Comparison of ENCODE assay signal across 8 cellular contexts in genomic region chr2:74573747-74574562, GRCh38. TPM values are rescaled to one million over a fixed set of nuclear protein-coding genes. Genes with fewer than 3 reads are reported as not detected.
DNase-seq lines count a peak whose midpoint lies in the region; ATAC-seq and TF ChIP-seq lines count a peak whose summit lies in the region.

No MANE protein-coding gene starts in this region.

- DNase-seq in KBM-7 (peak; percentile 96), memory B cell (ENCODE audit: low spot score in 2 of 2) (no peak), DMS 273 treated with DMSO at 0.1 percent for 48 hours (lab: John Stamatoyannopoulos, UW) (no peak), tibial artery (no peak)
- DNase-seq in activated CD8-positive, alpha-beta T cell treated with anti-CD3 and anti-CD28 coated beads, Interleukin-2, amount 10 ng/mL, durations not matched to agents 7 days and 5 days: peak; percentile 48

- POLR2A ChIA-PET in activated CD8-positive, alpha-beta T cell treated with anti-CD3 and anti-CD28 coated beads, Interleukin-2, amount 10 ng/mL, durations not matched to agents 7 days and 5 days (lab: Charles Lee): interaction anchor here (0.6 to 1.4 kb wide), 4 partner anchors 16 to 754 kb away, joined by 3 to 4 read pairs (median 4); partner anchors contain the start of gene LOXL3

- H3K27ac Mint-ChIP-seq in activated CD8-positive, alpha-beta T cell treated with anti-CD3 and anti-CD28 coated beads, Interleukin-2, amount 10 ng/mL, durations not matched to agents 7 days and 5 days: peak overlapping the region; percentile 80
- H3K27ac Mint-ChIP-seq in memory B cell: peak overlapping the region; percentile 80

- in situ Hi-C loops in KBM-7 (cut with MboI; ENCODE audit: low pct_unique_long_range_greater_than_20kb, low sequenced_read_pairs): no loop called here

- H3K27me3 ChIP-seq in BLaER1 (no peaks in the 10 kb centered on the region), tibial artery (no peaks in the 10 kb centered on the region)

- H3K9me3 Mint-ChIP-seq in activated CD8-positive, alpha-beta T cell treated with anti-CD3 and anti-CD28 coated beads, Interleukin-2, amount 10 ng/mL, durations not matched to agents 7 days and 5 days (ENCODE audit: insufficient read depth): no peaks in the 10 kb centered on the region
- H3K9me3 Mint-ChIP-seq in memory B cell: peaks cover 2% of the 10 kb centered on the region

- H3K36me3 ChIP-seq in BLaER1 (no peaks in the 10 kb centered on the region), tibial artery (no peaks in the 10 kb centered on the region)

- no peaks in the 10 kb centered on the region for H3K27me3 Mint-ChIP-seq in activated CD8-positive, alpha-beta T cell treated with anti-CD3 and anti-CD28 coated beads, Interleukin-2, amount 10 ng/mL, durations not matched to agents 7 days and 5 days (ENCODE audit: low read depth)
- no peaks in the 10 kb centered on the region for H3K27me3 Mint-ChIP-seq in memory B cell

- H3K4me1 ChIP-seq in BLaER1: peaks cover 42% of the 10 kb centered on the region
- H3K4me1 ChIP-seq in tibial artery: peaks cover 0 to 8% (median 0%) of the 10 kb centered on the region in 4 donors

- intact Hi-C loops in tibial artery (cut with DNase I; ENCODE audit: low total_unique reads): no loop called here

- peaks cover 32% of the 10 kb centered on the region for H3K4me1 Mint-ChIP-seq in activated CD8-positive, alpha-beta T cell treated with anti-CD3 and anti-CD28 coated beads, Interleukin-2, amount 10 ng/mL, durations not matched to agents 7 days and 5 days (ENCODE audit: low read depth)
- peaks cover 31% of the 10 kb centered on the region for H3K4me1 Mint-ChIP-seq in memory B cell

- H3K9ac ChIP-seq in BLaER1: no peak overlapping the region

- H3K4me3 ChIP-seq in BLaER1 (peak overlapping the region; percentile 14; the same call in 1 of the 2 replicates), tibial artery (no peak overlapping the region)

- CTCF ChIA-PET in activated CD8-positive, alpha-beta T cell treated with anti-CD3 and anti-CD28 coated beads, Interleukin-2, amount 10 ng/mL, durations not matched to agents 7 days and 5 days (lab: Charles Lee): interaction anchor here (1.1 to 16.0 kb wide), 5 partner anchors 12 to 91 kb away, joined by 3 to 231 read pairs (median 6); partner anchors contain the start of genes CCDC142 and TTC31

- H3K27ac ChIP-seq in BLaER1 (peak overlapping the region; percentile 54), tibial artery (no peak overlapping the region)

- TF ChIP-seq CTCF in tibial artery (IDR thresholded peaks at IDR 0.05): no peak

- no peaks in the 10 kb centered on the region for H4K20me1 ChIP-seq in BLaER1

- H3K36me3 Mint-ChIP-seq in activated CD8-positive, alpha-beta T cell treated with anti-CD3 and anti-CD28 coated beads, Interleukin-2, amount 10 ng/mL, durations not matched to agents 7 days and 5 days (ENCODE audit: low read depth): peaks cover 5% of the 10 kb centered on the region
- H3K36me3 Mint-ChIP-seq in memory B cell: no peaks in the 10 kb centered on the region

- ATAC-seq in GM19372 (IDR thresholded peaks at IDR 0.05; ENCODE audit: low read depth, unreplicated experiment) (peak; percentile 61), memory B cell (ENCODE audit: low read depth) (peak; percentile 66), GM18519 (IDR thresholded peaks at IDR 0.05; ENCODE audit: low FRiP score, unreplicated experiment) (no peak)
- peak; percentile 89 for ATAC-seq in activated CD8-positive, alpha-beta T cell treated with anti-CD3 and anti-CD28 coated beads, Interleukin-2, amount 10 ng/mL, durations not matched to agents 7 days and 5 days

- H3K9me3 ChIP-seq in BLaER1 (0 out of 2 replicates have a peak, but pooled peaks cover 3% of the 10 kb centered on the region), tibial artery (no peaks in the 10 kb centered on the region)

- peak overlapping the region; percentile 50 for H3K4me3 Mint-ChIP-seq in activated CD8-positive, alpha-beta T cell treated with anti-CD3 and anti-CD28 coated beads, Interleukin-2, amount 10 ng/mL, durations not matched to agents 7 days and 5 days
- peak overlapping the region; percentile 70 for H3K4me3 Mint-ChIP-seq in memory B cell

- peak overlapping the region; percentile 66 for H3K4me2 ChIP-seq in BLaER1

RNA-seq across cellular contexts. Expression of gene DOK1, which starts 19.4 kb away (rescaled TPM):
- total RNA-seq in activated CD8-positive, alpha-beta T cell treated with anti-CD3 and anti-CD28 coated beads, Interleukin-2, amount 10 ng/mL, durations not matched to agents 7 days and 5 days: 10 to 100 TPM; 32.4 to 35.9 TPM

RNA-seq across cellular contexts. Expression of gene LOXL3, which starts 20.2 kb away (rescaled TPM):
- under 1 TPM; 0.21 to 0.23 TPM for total RNA-seq in activated CD8-positive, alpha-beta T cell treated with anti-CD3 and anti-CD28 coated beads, Interleukin-2, amount 10 ng/mL, durations not matched to agents 7 days and 5 days

RNA-seq across cellular contexts. Expression of gene HTRA2, which starts 44.2 kb away (rescaled TPM):
- total RNA-seq in activated CD8-positive, alpha-beta T cell treated with anti-CD3 and anti-CD28 coated beads, Interleukin-2, amount 10 ng/mL, durations not matched to agents 7 days and 5 days: 10 to 100 TPM; 48.0 to 49.4 TPM

RNA-seq across cellular contexts. Expression of gene AUP1, which starts 44.4 kb away (rescaled TPM):
- 100 to 1,000 TPM; 119 to 123 TPM for total RNA-seq in activated CD8-positive, alpha-beta T cell treated with anti-CD3 and anti-CD28 coated beads, Interleukin-2, amount 10 ng/mL, durations not matched to agents 7 days and 5 days

RNA-seq across cellular contexts. Expression of gene DQX1, which starts 47.9 kb away (rescaled TPM):
- under 1 TPM; 0.18 TPM for total RNA-seq in activated CD8-positive, alpha-beta T cell treated with anti-CD3 and anti-CD28 coated beads, Interleukin-2, amount 10 ng/mL, durations not matched to agents 7 days and 5 days

Comparison
In these comparisons a context has a peak if more than half of its experiments do, and no peak if none do; other contexts are left out.
1. DNase-seq: peak in KBM-7 (single experiment) and activated CD8-positive, alpha-beta T cell treated with anti-CD3 and anti-CD28 coated beads, Interleukin-2, amount 10 ng/mL, durations not matched to agents 7 days and 5 days (single experiment); none in memory B cell (0 of 2), DMS 273 treated with DMSO at 0.1 percent for 48 hours (single experiment) and tibial artery (0 of 2).